In the genomic region with DNA sequence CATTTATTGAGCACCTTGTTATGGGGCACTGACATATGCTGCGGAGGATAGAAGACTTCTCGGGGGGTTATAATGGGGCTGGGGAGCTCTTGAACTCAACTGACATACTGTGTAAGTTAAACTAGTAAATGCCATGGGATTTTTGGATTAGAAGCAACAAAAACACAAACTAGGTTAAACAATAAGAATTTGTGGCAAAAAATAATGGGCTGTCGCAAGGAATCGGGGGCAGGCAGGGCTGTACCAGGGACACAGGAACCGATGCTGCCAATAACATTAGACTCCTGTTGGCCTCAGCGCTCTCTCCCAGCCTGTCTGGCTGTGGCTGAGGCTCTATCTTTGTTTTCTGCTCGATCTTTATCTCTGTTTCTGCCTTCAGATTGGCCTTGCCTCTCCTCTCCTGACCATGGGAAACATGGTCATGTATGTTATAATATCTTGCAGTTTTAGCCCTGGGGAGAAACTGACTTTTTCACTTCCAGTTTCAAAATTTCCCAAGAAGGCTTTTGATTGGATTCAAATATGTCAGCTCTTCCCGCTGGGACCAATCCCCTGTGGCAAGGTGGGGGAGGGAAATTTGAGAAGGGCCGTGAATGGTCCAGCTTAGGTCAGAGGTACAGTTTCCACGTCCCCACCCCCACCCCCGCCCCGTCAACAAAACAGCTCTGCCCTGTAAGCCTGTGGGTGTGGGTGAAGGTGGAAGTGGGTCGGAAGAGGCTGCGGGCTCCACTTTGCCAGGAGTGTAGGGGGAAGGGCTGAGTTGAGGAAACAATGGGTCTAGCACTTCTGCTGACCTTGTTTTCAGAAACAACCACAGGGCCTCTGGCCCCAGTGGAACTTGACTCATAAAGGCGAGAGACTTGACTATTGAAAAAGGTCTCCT, we compare ENCODE assay signal across 8 cellular contexts.
A peak's percentile ranks its signal among the peaks of the same experiment; 100 is the strongest.
DNase-seq lines count a peak whose midpoint lies in the region; ATAC-seq and TF ChIP-seq lines count a peak whose summit lies in the region.

No MANE protein-coding gene starts in this region.

- DNase-seq in DMS 273 (lab: John Stamatoyannopoulos, UW; ENCODE audit: unreplicated experiment) (peak; percentile 76), HS-5 (ENCODE audit: low read depth) (peak; percentile 28), SK-N-DZ (ENCODE audit: low spot score) (peak; percentile 98), heart left ventricle (peak; percentile 77 to 88 (median 81)), progenitor cell of endocrine pancreas (ENCODE audit: low spot score, unreplicated experiment) (no peak), NCI-H345 (lab: John Stamatoyannopoulos, UW) (no peak)
- peak; percentile 71 for DNase-seq in activated naive CD8-positive, alpha-beta T cell treated with anti-CD3 and anti-CD28 coated beads, Interleukin-2, amount 50 U/mL, for 24 hours

- peak overlapping the region in 11 of 12 donors; percentile 4 to 57 (median 34) for H3K4me3 ChIP-seq in heart left ventricle

- peaks cover 74% of the 10 kb centered on the region for H3K4me1 Mint-ChIP-seq in activated naive CD8-positive, alpha-beta T cell treated with anti-CD3 and anti-CD28 coated beads, Interleukin-2, amount 50 U/mL, for 24 hours
- H3K4me1 Mint-ChIP-seq in progenitor cell of endocrine pancreas (ENCODE audit: low read depth), result peaks cover 55% of the 10 kb centered on the region

- ATAC-seq in GM21367 (IDR thresholded peaks at IDR 0.05; ENCODE audit: unreplicated experiment), result peak; percentile 38
- ATAC-seq in activated naive CD8-positive, alpha-beta T cell treated with anti-CD3 and anti-CD28 coated beads, Interleukin-2, amount 50 U/mL, for 24 hours, result peak; percentile 63
- peak; percentile 33 to 70 (median 57) for ATAC-seq in heart left ventricle

- intact Hi-C loops in heart left ventricle (cut with DNase I), result loop anchor here in 8 of 10 donors (2.0 to 10.0 kb wide), 11 partner anchors 64 to 1029 kb away; a partner anchor contains a TSS

- TF ChIP-seq CTCF in heart left ventricle (IDR thresholded peaks at IDR 0.05) (no peak), progenitor cell of endocrine pancreas (IDR thresholded peaks at IDR 0.05; ENCODE audit: unreplicated experiment) (no peak)

- no peaks in the 10 kb centered on the region for H3K27me3 ChIP-seq in heart left ventricle

- peak overlapping the region; percentile 73 to 95 (median 91) for H3K27ac ChIP-seq in heart left ventricle

- no peaks in the 10 kb centered on the region for H3K9me3 Mint-ChIP-seq in activated naive CD8-positive, alpha-beta T cell treated with anti-CD3 and anti-CD28 coated beads, Interleukin-2, amount 50 U/mL, for 24 hours
- peaks cover 3% of the 10 kb centered on the region for H3K9me3 Mint-ChIP-seq in progenitor cell of endocrine pancreas (ENCODE audit: low read depth)

- H3K27me3 Mint-ChIP-seq in activated naive CD8-positive, alpha-beta T cell treated with anti-CD3 and anti-CD28 coated beads, Interleukin-2, amount 50 U/mL, for 24 hours, result peaks cover 2% of the 10 kb centered on the region
- no peaks in the 10 kb centered on the region for H3K27me3 Mint-ChIP-seq in progenitor cell of endocrine pancreas

- TF ChIP-seq POLR2A in heart left ventricle (IDR thresholded peaks at IDR 0.05), result peak in 1 of 2 donors; percentile 27

- peak overlapping the region; percentile 97 for H3K27ac Mint-ChIP-seq in activated naive CD8-positive, alpha-beta T cell treated with anti-CD3 and anti-CD28 coated beads, Interleukin-2, amount 50 U/mL, for 24 hours
- H3K27ac Mint-ChIP-seq in progenitor cell of endocrine pancreas, result peak overlapping the region; percentile 93

- no peaks in the 10 kb centered on the region for H3K9me3 ChIP-seq in heart left ventricle

- peaks cover 11 to 68% (median 60%) of the 10 kb centered on the region in 12 donors for H3K4me1 ChIP-seq in heart left ventricle

- peak overlapping the region; percentile 75 for H3K4me3 Mint-ChIP-seq in activated naive CD8-positive, alpha-beta T cell treated with anti-CD3 and anti-CD28 coated beads, Interleukin-2, amount 50 U/mL, for 24 hours
- peak overlapping the region; percentile 55 for H3K4me3 Mint-ChIP-seq in progenitor cell of endocrine pancreas (ENCODE audit: low read depth)

- WGBS in heart left ventricle, 4 donors, result 12 to 28% (median 19%) methylated on average over 15 of the region's 15 CpGs

- H3K36me3 Mint-ChIP-seq in activated naive CD8-positive, alpha-beta T cell treated with anti-CD3 and anti-CD28 coated beads, Interleukin-2, amount 50 U/mL, for 24 hours (ENCODE audit: low read depth), result peaks cover 1% of the 10 kb centered on the region
- no peaks in the 10 kb centered on the region for H3K36me3 Mint-ChIP-seq in progenitor cell of endocrine pancreas (ENCODE audit: insufficient read depth)

- H3K36me3 ChIP-seq in heart left ventricle, result no peaks in the 10 kb centered on the region

Comparison
In these comparisons a context has a peak if more than half of its experiments do, and no peak if none do; other contexts are left out.
1. DNase-seq: peak in DMS 273 (single experiment), HS-5 (single experiment), SK-N-DZ (single experiment), activated naive CD8-positive, alpha-beta T cell treated with anti-CD3 and anti-CD28 coated beads, Interleukin-2, amount 50 U/mL, for 24 hours (single experiment) and heart left ventricle (5 of 5); none in progenitor cell of endocrine pancreas (single experiment) and NCI-H345 (single experiment).
2. Peak in every context shown above with its lines, with median percentiles within 50 percentile points of each other: ATAC-seq.